ENCODE assay signal across 1 cellular context in genomic region chr19:680287-681028, GRCh38.
TF ChIP-seq lines count a peak whose summit lies in the region.

No MANE protein-coding gene starts in this region.

TF ChIP-seq in HepG2, 621 proteins besides CTCF, POLR2A, EP300 and RAD21 (continued from another document and continues in another):
- TF ChIP-seq SIN3A (IDR thresholded peaks at IDR 0.05; ENCODE audit: borderline replicate concordance, low read depth, low read length) = peak; percentile 24; the same call in 1 of the 2 replicates
- TF ChIP-seq HMGXB3 (CRISPR knock-in tag; IDR thresholded peaks at IDR 0.05; ENCODE audit: borderline replicate concordance) = no peak
- no peak; the same call in 1 of the 2 replicates for TF ChIP-seq BRF2 (CRISPR knock-in tag; IDR thresholded peaks at IDR 0.05)
- no peak for TF ChIP-seq RBM39 (IDR thresholded peaks at IDR 0.05; ENCODE audit: low read depth, low read length, poor library complexity, severe bottlenecking)
- TF ChIP-seq AKAP8 (CRISPR knock-in tag; IDR thresholded peaks at IDR 0.05) = no peak; the same call in 1 of the 2 replicates
- no peak for TF ChIP-seq ZNF274 (CRISPR knock-in tag; IDR thresholded peaks at IDR 0.05)
- peak; percentile 89 for TF ChIP-seq ZNF563 (CRISPR knock-in tag; IDR thresholded peaks at IDR 0.05)
- 0 out of 2 replicates have a peak, but pooled peaks have one; percentile 80 for TF ChIP-seq ZNF451 (CRISPR knock-in tag; IDR thresholded peaks at IDR 0.05)
- TF ChIP-seq KIAA2018 (CRISPR knock-in tag; IDR thresholded peaks at IDR 0.05; ENCODE audit: borderline replicate concordance) = no peak
- TF ChIP-seq ZNF501 (CRISPR knock-in tag; IDR thresholded peaks at IDR 0.05) = no peak; the same call in 1 of the 2 replicates
- TF ChIP-seq TFAP4 (IDR thresholded peaks at IDR 0.05; ENCODE audit: borderline replicate concordance, low read depth) = no peak
- peak; percentile 85 for TF ChIP-seq CREB1 (IDR thresholded peaks at IDR 0.05)
- TF ChIP-seq CREB1 (CRISPR knock-in tag; IDR thresholded peaks at IDR 0.05) = no peak
- TF ChIP-seq ZNF607 (CRISPR knock-in tag; IDR thresholded peaks at IDR 0.05; ENCODE audit: borderline replicate concordance) = no peak; the same call in 1 of the 2 replicates
- no peak for TF ChIP-seq REXO4 (CRISPR knock-in tag; IDR thresholded peaks at IDR 0.05; ENCODE audit: borderline replicate concordance)
- no peak; the same call in 1 of the 2 replicates for TF ChIP-seq ZNF709 (CRISPR knock-in tag; IDR thresholded peaks at IDR 0.05)
- TF ChIP-seq GMEB1 (CRISPR knock-in tag; IDR thresholded peaks at IDR 0.05; ENCODE audit: borderline replicate concordance) = peak; percentile 82
- TF ChIP-seq ZNF850 (CRISPR knock-in tag; conservative IDR thresholded peaks at IDR 0.05) = no peak
- TF ChIP-seq ZBTB37 (CRISPR knock-in tag; IDR thresholded peaks at IDR 0.05) = no peak
- TF ChIP-seq ZFP1 (CRISPR knock-in tag; IDR thresholded peaks at IDR 0.05) = no peak
- TF ChIP-seq HOXA3 (CRISPR knock-in tag; IDR thresholded peaks at IDR 0.05) = no peak; the same call in none of the 2 replicates
- TF ChIP-seq ZNF382 (CRISPR knock-in tag; IDR thresholded peaks at IDR 0.05; ENCODE audit: borderline replicate concordance) = no peak
- TF ChIP-seq POLR2AphosphoS5 (IDR thresholded peaks at IDR 0.05; ENCODE audit: low read depth, low read length) = peak; percentile 56; the same call in 1 of the 2 replicates
- no peak for TF ChIP-seq ZBTB1 (CRISPR knock-in tag; IDR thresholded peaks at IDR 0.05; ENCODE audit: borderline replicate concordance)
- 0 out of 2 replicates have a peak, but pooled peaks have one; percentile 66 for TF ChIP-seq HINFP (CRISPR knock-in tag; IDR thresholded peaks at IDR 0.05; ENCODE audit: low read depth)
- peak; percentile 81 for TF ChIP-seq SP4 (CRISPR knock-in tag; IDR thresholded peaks at IDR 0.05)
- no peak for TF ChIP-seq ZNF670 (CRISPR knock-in tag; IDR thresholded peaks at IDR 0.05; ENCODE audit: borderline replicate concordance)
- TF ChIP-seq ZNF33B (CRISPR knock-in tag; IDR thresholded peaks at IDR 0.05) = no peak
- TF ChIP-seq ASH2L (IDR thresholded peaks at IDR 0.05; ENCODE audit: insufficient read length, low read depth, low read length) = peak; percentile 26
- peak; percentile 17; the same call in 1 of the 2 replicates for TF ChIP-seq ZNF746 (CRISPR knock-in tag; IDR thresholded peaks at IDR 0.05)
- no peak; the same call in 1 of the 2 replicates for TF ChIP-seq ZFP82 (CRISPR knock-in tag; IDR thresholded peaks at IDR 0.05; ENCODE audit: borderline replicate concordance)
- no peak for TF ChIP-seq FOXA1 (IDR thresholded peaks at IDR 0.05)
- no peak for TF ChIP-seq FOXA1 (CRISPR knock-in tag; IDR thresholded peaks at IDR 0.05)
- no peak for TF ChIP-seq THAP7 (CRISPR knock-in tag; IDR thresholded peaks at IDR 0.05)
- TF ChIP-seq RFX5 (IDR thresholded peaks at IDR 0.05; ENCODE audit: low read depth, low read length) = peak; percentile 23; the same call in 1 of the 2 replicates
- 0 out of 2 replicates have a peak, but pooled peaks have one; percentile 57 for TF ChIP-seq ZNF546 (CRISPR knock-in tag; conservative IDR thresholded peaks at IDR 0.05)
- TF ChIP-seq GMEB2 (CRISPR knock-in tag; IDR thresholded peaks at IDR 0.05; ENCODE audit: low read depth) = peak; percentile 53
- TF ChIP-seq ZNF335 (CRISPR knock-in tag; IDR thresholded peaks at IDR 0.05) = no peak
- no peak for TF ChIP-seq EEA1 (CRISPR knock-in tag; IDR thresholded peaks at IDR 0.05; ENCODE audit: borderline replicate concordance)
- TF ChIP-seq ZMYM2 (CRISPR knock-in tag; IDR thresholded peaks at IDR 0.05) = no peak
